16 cellular contexts compared by ENCODE assay signal in the genomic region with DNA sequence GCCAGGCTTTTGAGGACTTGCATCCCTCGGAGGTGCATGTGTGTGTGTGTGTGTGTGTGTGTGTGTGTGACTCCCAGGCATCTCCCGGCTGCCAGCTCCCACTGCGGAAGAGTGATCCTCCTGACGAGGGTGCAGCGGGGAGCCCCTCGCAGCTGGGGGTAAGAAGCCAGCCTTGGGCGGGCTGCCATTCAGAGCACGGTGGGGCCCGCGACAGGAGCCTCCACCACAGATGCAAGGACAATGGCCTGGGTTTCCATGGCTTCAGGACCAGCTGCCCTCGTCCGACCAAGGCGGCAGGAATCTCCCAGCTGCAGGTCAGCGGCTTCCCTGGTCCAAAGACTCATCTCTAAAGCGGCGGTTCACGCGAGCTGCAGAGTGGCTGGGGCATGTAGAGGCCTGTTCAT.
DNase-seq lines count a peak whose midpoint lies in the region; ATAC-seq, FAIRE-seq and TF ChIP-seq lines count a peak whose summit lies in the region.
"Had no signal": no experiment of that assay in that cellular context is flagged by ENCODE, and none has a peak within 500 bp of the region (broad histone marks: within the 10 kb centered on the region; RNA-seq: fewer than 3 reads in every experiment).

No MANE protein-coding gene starts in this region.

- no peak overlapping the region for H3K4me3 Mint-ChIP-seq in stimulated activated naive B cell treated with anti-CD40 and anti-IgM and Interleukin-4, amounts not matched to agents 10 μg/mL and 1 μg/mL and 100 μg/mL, for 72 hours
- H3K4me3 Mint-ChIP-seq: activated naive CD4-positive, alpha-beta T cell treated with anti-CD3 and anti-CD28 coated beads, Interleukin-2, amount 50 U/mL, for 24 hours; naive thymus-derived CD8-positive, alpha-beta T cell; stimulated activated naive CD8-positive, alpha-beta T cell treated with anti-CD3 and anti-CD28 coated beads, Interleukin-15, amount 100 ng/mL, for 72 hours had no signal

- 67% methylated on average over 1 of the region's 18 CpGs for WGBS in HepG2 (ENCODE audit: low lambda C conversion rate)
- WGBS in right lobe of liver (ENCODE audit: insufficient coverage, low coverage, low lambda C conversion rate, missing lambda C conversion rate), result no CpG with 5 or more reads among the region's 18 CpGs
- 72 to 81% (median 79%) methylated on average over 18 of the region's 18 CpGs for WGBS in small intestine, 3 donors

- peak overlapping the region; percentile 48; the same call in 1 of the 2 replicates for H3K4me2 ChIP-seq in HepG2 (ENCODE audit: low read depth, low read length)

- TF ChIP-seq POLR2A in HepG2 (IDR thresholded peaks at IDR 0.05; ENCODE audit: insufficient read depth in 1 of 2, low read depth in 2 of 2, low read length in 2 of 2) (no peak), right lobe of liver (IDR thresholded peaks at IDR 0.05) (no peak)

- H3K4me3 ChIP-seq in HepG2 (replicated peaks in 1 of 3; ENCODE audit: insufficient read depth in 1 of 3, low read depth in 2 of 3, low read length in 3 of 3), result no peak overlapping the region
- no peak overlapping the region for H3K4me3 ChIP-seq in right lobe of liver
- H3K4me3 ChIP-seq in small intestine (ENCODE audit: low read depth in 1 of 2, low read length in 2 of 2), result no peak overlapping the region
- H3K4me3 ChIP-seq: lower lobe of right lung, skin epidermis had no signal

- TF ChIP-seq CTCF in HepG2 (CRISPR knock-in tag; IDR thresholded peaks at IDR 0.05) (no peak), right lobe of liver (IDR thresholded peaks at IDR 0.05) (no peak)

- no peaks in the 10 kb centered on the region for H3K79me2 ChIP-seq in HepG2 (ENCODE audit: insufficient read depth, low read length)

- FAIRE-seq in HepG2 (lab: Jason Lieb, UNC) (no peak), small intestine (lab: Jason Lieb, UNC) (no peak)
- FAIRE-seq: D721Med had no signal

- H3K27ac ChIP-seq in HepG2 (ENCODE audit: extremely low read length, insufficient read depth, low read length) (peak overlapping the region; percentile 42), right lobe of liver (no peak overlapping the region), small intestine (ENCODE audit: low read depth in 1 of 2, low read length in 1 of 2) (no peak overlapping the region)
- H3K27ac ChIP-seq: lower lobe of right lung, skin epidermis had no signal

- no peak overlapping the region for H3K27ac Mint-ChIP-seq in stimulated activated naive B cell treated with anti-CD40 and anti-IgM and Interleukin-4, amounts not matched to agents 10 μg/mL and 1 μg/mL and 100 μg/mL, for 72 hours
- H3K27ac Mint-ChIP-seq: activated naive CD4-positive, alpha-beta T cell treated with anti-CD3 and anti-CD28 coated beads, Interleukin-2, amount 50 U/mL, for 24 hours; stimulated activated naive CD8-positive, alpha-beta T cell treated with anti-CD3 and anti-CD28 coated beads, Interleukin-15, amount 100 ng/mL, for 72 hours had no signal

- H3K4me1 ChIP-seq in HepG2 (ENCODE audit: insufficient read depth, low read length) (peaks cover 52% of the 10 kb centered on the region), right lobe of liver (no peaks in the 10 kb centered on the region), small intestine (ENCODE audit: control insufficient read depth in 2 of 2, insufficient read depth in 1 of 2, low read depth in 1 of 2, low read length in 1 of 2) (no peaks in the 10 kb centered on the region)
- H3K4me1 ChIP-seq: lower lobe of right lung had no signal

- H3K9ac ChIP-seq in HepG2 (ENCODE audit: insufficient read depth, low read depth, low read length), result no peak overlapping the region

- TF ChIP-seq EP300 in HepG2 (IDR thresholded peaks at IDR 0.05; ENCODE audit: low read depth in 2 of 2, low read length in 2 of 2) (no peak), HepG2 (CRISPR knock-in tag; IDR thresholded peaks at IDR 0.05; ENCODE audit: borderline replicate concordance) (no peak)

- BruUV-seq in HepG2 (replicated peaks; lab: Mats Ljungman, UMichigan), result no TSS peak

- H3K36me3 ChIP-seq in HepG2 (replicated peaks in 1 of 2; ENCODE audit: control insufficient read depth in 1 of 2, insufficient read depth in 2 of 2, low read length in 2 of 2) (no peaks in the 10 kb centered on the region), right lobe of liver (no peaks in the 10 kb centered on the region), small intestine (ENCODE audit: control insufficient read depth in 2 of 2, insufficient read depth in 2 of 2, low read length in 2 of 2) (no peaks in the 10 kb centered on the region)
- H3K36me3 ChIP-seq: lower lobe of right lung had no signal

- ATAC-seq in HepG2 (peak; percentile 40), right lobe of liver (no peak), HG03175 (IDR thresholded peaks at IDR 0.05; ENCODE audit: unreplicated experiment) (no peak)
- no peak for ATAC-seq in stimulated activated naive B cell treated with anti-CD40 and anti-IgM and Interleukin-4, amounts not matched to agents 10 μg/mL and 1 μg/mL and 100 μg/mL, for 72 hours (replicated peaks)
- ATAC-seq: lower lobe of right lung; naive thymus-derived CD8-positive, alpha-beta T cell; Panc1; stimulated activated naive CD8-positive, alpha-beta T cell treated with anti-CD3 and anti-CD28 coated beads, Interleukin-15, amount 100 ng/mL, for 72 hours had no signal

- DNase-seq in HepG2 (ENCODE audit: low spot score), result no peak
- no peak for DNase-seq in right lobe of liver
- peak; percentile 97 for DNase-seq in NCI-H748 (lab: John Stamatoyannopoulos, UW; ENCODE audit: unreplicated experiment)
- peak; percentile 34 for DNase-seq in left kidney (ENCODE audit: low read depth, low spot score)
- no peak for DNase-seq in stimulated activated naive B cell treated with anti-CD40 and anti-IgM and Interleukin-4, amounts not matched to agents 10 μg/mL and 1 μg/mL and 100 μg/mL, for 72 hours
- no peak for DNase-seq in small intestine
- no peak for DNase-seq in EL
- DNase-seq: foreskin melanocyte; lower lobe of right lung; stimulated activated naive CD8-positive, alpha-beta T cell treated with anti-CD3 and anti-CD28 coated beads, Interleukin-15, amount 100 ng/mL, for 72 hours had no signal

- H3K36me3 Mint-ChIP-seq in stimulated activated naive B cell treated with anti-CD40 and anti-IgM and Interleukin-4, amounts not matched to agents 10 μg/mL and 1 μg/mL and 100 μg/mL, for 72 hours, result no peaks in the 10 kb centered on the region
- H3K36me3 Mint-ChIP-seq: naive thymus-derived CD8-positive, alpha-beta T cell had no signal

- CTCF ChIA-PET in HepG2 (lab: Yijun Ruan, JAX; ENCODE audit: low intra/inter-chr PET ratio, low total read pairs), result no interaction called here

- in situ Hi-C loops in HepG2 (cut with HindIII; ENCODE audit: extremely low pct_ligation_motif_present, low pct_unique_long_range_greater_than_20kb), result no loop called here

- no peaks in the 10 kb centered on the region for H4K20me1 ChIP-seq in HepG2 (ENCODE audit: insufficient read depth, low read length)

- H3K4me1 Mint-ChIP-seq in stimulated activated naive B cell treated with anti-CD40 and anti-IgM and Interleukin-4, amounts not matched to agents 10 μg/mL and 1 μg/mL and 100 μg/mL, for 72 hours, result no peaks in the 10 kb centered on the region
- H3K4me1 Mint-ChIP-seq: stimulated activated naive CD8-positive, alpha-beta T cell treated with anti-CD3 and anti-CD28 coated beads, Interleukin-15, amount 100 ng/mL, for 72 hours had no signal

- H3K9me3 ChIP-seq in HepG2 (ENCODE audit: low read length) (peaks cover 12% of the 10 kb centered on the region), right lobe of liver (no peaks in the 10 kb centered on the region), small intestine (ENCODE audit: control insufficient read depth, low read depth) (no peaks in the 10 kb centered on the region)
- H3K9me3 ChIP-seq: lower lobe of right lung had no signal

- peaks cover 28 to 43% of the 10 kb centered on the region in 2 donors for H3K27me3 Mint-ChIP-seq in stimulated activated naive B cell treated with anti-CD40 and anti-IgM and Interleukin-4, amounts not matched to agents 10 μg/mL and 1 μg/mL and 100 μg/mL, for 72 hours

- peaks cover 4 to 8% of the 10 kb centered on the region in 2 experiments; a peak in 3 of 5 replicates for H3K27me3 ChIP-seq in HepG2 (ENCODE audit: control insufficient read depth in 1 of 2, insufficient read depth in 2 of 2, low read length in 2 of 2)
- no peaks in the 10 kb centered on the region for H3K27me3 ChIP-seq in right lobe of liver
- peaks cover 0 to 2% of the 10 kb centered on the region in 2 donors for H3K27me3 ChIP-seq in small intestine (ENCODE audit: control insufficient read depth in 2 of 2, insufficient read depth in 2 of 2, low read length in 2 of 2)

- intact Hi-C loops in HepG2 (cut with micrococcal nuclease; ENCODE audit: unreplicated experiment), result no loop called here
- intact Hi-C loops in right lobe of liver (cut with DNase I), result no loop called here

- POLR2A ChIA-PET in HepG2 (lab: Yijun Ruan, JAX), result interaction anchor here (1.0 to 1.5 kb wide), 2 partner anchors 20 to 24 kb away, joined by 5 to 14 read pairs; no protein-coding TSS in a partner anchor

- H3K9me3 Mint-ChIP-seq in stimulated activated naive B cell treated with anti-CD40 and anti-IgM and Interleukin-4, amounts not matched to agents 10 μg/mL and 1 μg/mL and 100 μg/mL, for 72 hours, result peaks cover 0 to 4% of the 10 kb centered on the region in 2 donors

- no peak overlapping the region for H2AFZ ChIP-seq in HepG2 (ENCODE audit: low read length)

- no peak for TF ChIP-seq RAD21 in HepG2 (CRISPR knock-in tag; IDR thresholded peaks at IDR 0.05)

TF ChIP-seq in HepG2, 621 proteins besides CTCF, POLR2A, EP300 and RAD21 (continues in another document):
- TF ChIP-seq ZMYM3 (CRISPR knock-in tag; IDR thresholded peaks at IDR 0.05) (no peak), TP53 (CRISPR knock-in tag; conservative IDR thresholded peaks at IDR 0.05) (0 out of 2 replicates have a peak, but pooled peaks have one; percentile 59), HNRNPL (IDR thresholded peaks at IDR 0.05; ENCODE audit: low read depth, low read length) (peak; percentile 42; the same call in 1 of the 2 replicates), ZNF10 (CRISPR knock-in tag; IDR thresholded peaks at IDR 0.05; ENCODE audit: borderline replicate concordance, low read depth) (no peak), POLR2G (IDR thresholded peaks at IDR 0.05; ENCODE audit: low read depth, low read length) (no peak)
- TF ChIP-seq, protein P1, sequence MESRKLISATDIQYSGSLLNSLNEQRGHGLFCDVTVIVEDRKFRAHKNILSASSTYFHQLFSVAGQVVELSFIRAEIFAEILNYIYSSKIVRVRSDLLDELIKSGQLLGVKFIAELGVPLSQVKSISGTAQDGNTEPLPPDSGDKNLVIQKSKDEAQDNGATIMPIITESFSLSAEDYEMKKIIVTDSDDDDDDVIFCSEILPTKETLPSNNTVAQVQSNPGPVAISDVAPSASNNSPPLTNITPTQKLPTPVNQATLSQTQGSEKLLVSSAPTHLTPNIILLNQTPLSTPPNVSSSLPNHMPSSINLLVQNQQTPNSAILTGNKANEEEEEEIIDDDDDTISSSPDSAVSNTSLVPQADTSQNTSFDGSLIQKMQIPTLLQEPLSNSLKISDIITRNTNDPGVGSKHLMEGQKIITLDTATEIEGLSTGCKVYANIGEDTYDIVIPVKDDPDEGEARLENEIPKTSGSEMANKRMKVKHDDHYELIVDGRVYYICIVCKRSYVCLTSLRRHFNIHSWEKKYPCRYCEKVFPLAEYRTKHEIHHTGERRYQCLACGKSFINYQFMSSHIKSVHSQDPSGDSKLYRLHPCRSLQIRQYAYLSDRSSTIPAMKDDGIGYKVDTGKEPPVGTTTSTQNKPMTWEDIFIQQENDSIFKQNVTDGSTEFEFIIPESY (CRISPR knock-in tag; IDR thresholded peaks at IDR 0.05), result peak; percentile 98

Comparison
In these comparisons a context has a peak if more than half of its experiments do, and no peak if none do; other contexts are left out.
1. DNase-seq: peak in NCI-H748 (single experiment) and left kidney (single experiment); none in HepG2 (single experiment), right lobe of liver (0 of 3), stimulated activated naive B cell treated with anti-CD40 and anti-IgM and Interleukin-4, amounts not matched to agents 10 μg/mL and 1 μg/mL and 100 μg/mL, for 72 hours (single experiment), small intestine (single experiment) and EL (single experiment).